Comparison of ENCODE assay signal across 9 cellular contexts in genomic region chr19:49151339-49152217, GRCh38. TPM values are rescaled to one million over a fixed set of nuclear protein-coding genes. Genes with fewer than 3 reads are reported as not detected.
DNase-seq lines count a peak whose midpoint lies in the region; ATAC-seq and TF ChIP-seq lines count a peak whose summit lies in the region.
"Had no signal": no experiment of that assay in that cellular context is flagged by ENCODE, and none has a peak within 500 bp of the region (broad histone marks: within the 10 kb centered on the region; RNA-seq: fewer than 3 reads in every experiment).

No MANE protein-coding gene starts in this region.

- ATAC-seq in heart left ventricle (peak in 2 of 4 donors; percentile 1), GM19328 (IDR thresholded peaks at IDR 0.05; ENCODE audit: unreplicated experiment) (no peak)

- H3K9me3 Mint-ChIP-seq in activated T-helper 1 cell treated with anti-CD3 and anti-CD28 coated beads, Interleukin-12 subunit alpha, Interleukin-12 subunit beta, Interleukin-2, Interleukin-4 antibody, amounts not matched to agents 30 ng/mL and 10 ng/mL and 1 ng/mL, durations not matched to agents 14 hours and 24 hours and 36 hours, result no peaks in the 10 kb centered on the region

- peaks cover 2% of the 10 kb centered on the region for H3K79me2 ChIP-seq in trophoblast cell (ENCODE audit: control insufficient read depth, insufficient read depth, low read length, poor library complexity)

- peak; percentile 44 to 59 for DNase-seq in stimulated activated CD4-positive, alpha-beta T cell treated with anti-CD3 and anti-CD28 coated beads, Interleukin-2, amount 100 ng/mL, for 24 hours
- no peak for DNase-seq in stimulated activated CD4-positive, alpha-beta T cell treated with anti-CD3 and anti-CD28 coated beads, Interleukin-12 subunit alpha, Interleukin-12 subunit beta, amount 100 ng/mL, for 4 hours
- DNase-seq in NCI-H345 treated with DMSO at 0.1 percent for 48 hours (lab: John Stamatoyannopoulos, UW; ENCODE audit: unreplicated experiment) (peak; percentile 68), heart left ventricle (peak; percentile 55 to 78 (median 67)), trophoblast cell (peak; percentile 97), GM13977 (ENCODE audit: low spot score) (no peak)
- DNase-seq in activated T-helper 1 cell treated with anti-CD3 and anti-CD28 coated beads, Interleukin-12 subunit alpha, Interleukin-12 subunit beta, Interleukin-2, Interleukin-4 antibody, amounts not matched to agents 30 ng/mL and 10 ng/mL and 1 ng/mL, durations not matched to agents 14 hours and 24 hours and 36 hours (ENCODE audit: low spot score), result no peak

- H3K4me1 Mint-ChIP-seq in activated T-helper 1 cell treated with anti-CD3 and anti-CD28 coated beads, Interleukin-12 subunit alpha, Interleukin-12 subunit beta, Interleukin-2, Interleukin-4 antibody, amounts not matched to agents 30 ng/mL and 10 ng/mL and 1 ng/mL, durations not matched to agents 14 hours and 24 hours and 36 hours (ENCODE audit: low read depth), result peaks cover 20% of the 10 kb centered on the region

- no peak overlapping the region for H2BK12ac ChIP-seq in trophoblast cell (ENCODE audit: low read length)

- H3K36me3 ChIP-seq in heart left ventricle, result no peaks in the 10 kb centered on the region
- H3K36me3 ChIP-seq in trophoblast cell (ENCODE audit: control insufficient read depth in 1 of 2, insufficient read depth in 2 of 2, low read length in 2 of 2), result no peaks in the 10 kb centered on the region

- H3K4me3 ChIP-seq in heart left ventricle, result peak overlapping the region in 11 of 12 donors; percentile 40 to 92 (median 72)
- no peak overlapping the region for H3K4me3 ChIP-seq in trophoblast cell (ENCODE audit: low read depth, low read length)

- no peak overlapping the region for H3K18ac ChIP-seq in trophoblast cell (ENCODE audit: low read length)

- H3K4me3 Mint-ChIP-seq in activated T-helper 1 cell treated with anti-CD3 and anti-CD28 coated beads, Interleukin-12 subunit alpha, Interleukin-12 subunit beta, Interleukin-2, Interleukin-4 antibody, amounts not matched to agents 30 ng/mL and 10 ng/mL and 1 ng/mL, durations not matched to agents 14 hours and 24 hours and 36 hours, result peak overlapping the region; percentile 75

- H3K27ac ChIP-seq in heart left ventricle (peak overlapping the region in 10 of 12 donors; percentile 5 to 100 (median 88)), trophoblast cell (ENCODE audit: low read depth, low read length) (no peak overlapping the region)

- H3K4me2 ChIP-seq in trophoblast cell (ENCODE audit: low read length), result peak overlapping the region; percentile 78

- H2BK5ac ChIP-seq in trophoblast cell (ENCODE audit: low read depth, low read length, poor library complexity), result no peak overlapping the region

- peaks cover 68% of the 10 kb centered on the region for H3K27me3 Mint-ChIP-seq in activated T-helper 1 cell treated with anti-CD3 and anti-CD28 coated beads, Interleukin-12 subunit alpha, Interleukin-12 subunit beta, Interleukin-2, Interleukin-4 antibody, amounts not matched to agents 30 ng/mL and 10 ng/mL and 1 ng/mL, durations not matched to agents 14 hours and 24 hours and 36 hours (ENCODE audit: insufficient read depth)

- H3K4me1 ChIP-seq in heart left ventricle (peaks cover 0 to 40% (median 26%) of the 10 kb centered on the region in 12 donors), trophoblast cell (ENCODE audit: control insufficient read depth in 1 of 2, insufficient read depth in 2 of 2, low read length in 2 of 2) (peaks cover 6 to 23% of the 10 kb centered on the region in 2 experiments)

- no peak overlapping the region for H4K91ac ChIP-seq in trophoblast cell (ENCODE audit: low read depth, low read length)

- peaks cover 0 to 21% (median 0%) of the 10 kb centered on the region in 9 donors for H3K27me3 ChIP-seq in heart left ventricle
- no peaks in the 10 kb centered on the region for H3K27me3 ChIP-seq in trophoblast cell (ENCODE audit: insufficient read depth, low read length)

- no peaks in the 10 kb centered on the region for H3K36me3 Mint-ChIP-seq in activated T-helper 1 cell treated with anti-CD3 and anti-CD28 coated beads, Interleukin-12 subunit alpha, Interleukin-12 subunit beta, Interleukin-2, Interleukin-4 antibody, amounts not matched to agents 30 ng/mL and 10 ng/mL and 1 ng/mL, durations not matched to agents 14 hours and 24 hours and 36 hours (ENCODE audit: low read depth)

- WGBS in heart left ventricle, 4 donors, result 10 to 12% (median 11%) methylated on average over 40 to 42 of the region's 42 CpGs
- WGBS in trophoblast cell (ENCODE audit: extremely low coverage, insufficient coverage, insufficient read length), result no CpG with 5 or more reads among the region's 42 CpGs

- TF ChIP-seq CTCF in heart left ventricle (IDR thresholded peaks at IDR 0.05) (no peak), GM13977 (IDR thresholded peaks at IDR 0.05; ENCODE audit: extremely low read depth, insufficient read depth, missing control alignments) (no peak)

- H2AFZ ChIP-seq in trophoblast cell (ENCODE audit: insufficient read depth, low read length, poor library complexity), result no peak overlapping the region

- H3K79me1 ChIP-seq in trophoblast cell (ENCODE audit: low read length), result peaks cover 14% of the 10 kb centered on the region

- H2AK5ac ChIP-seq in trophoblast cell (ENCODE audit: low read length), result no peak overlapping the region

- no peak overlapping the region for H4K8ac ChIP-seq in trophoblast cell (ENCODE audit: low read depth, low read length)

- H3K14ac ChIP-seq in trophoblast cell (ENCODE audit: low read length), result no peak overlapping the region

- H3K9ac ChIP-seq in trophoblast cell (ENCODE audit: low read length), result no peak overlapping the region

- no peak for TF ChIP-seq POLR2A in heart left ventricle (IDR thresholded peaks at IDR 0.05)

- H2BK120ac ChIP-seq in trophoblast cell (ENCODE audit: insufficient read depth, low read length, poor library complexity), result no peak overlapping the region

- H3K4ac ChIP-seq in trophoblast cell (ENCODE audit: low read depth, low read length), result no peak overlapping the region

- in situ Hi-C loops in GM13977 (cut with MboI; ENCODE audit: low pct_unique_long_range_greater_than_20kb, low sequenced_read_pairs, unreplicated experiment), result no loop called here

- H3K23ac ChIP-seq in trophoblast cell (ENCODE audit: low read length), result no peak overlapping the region

- no peaks in the 10 kb centered on the region for H3K9me3 ChIP-seq in heart left ventricle
- peaks cover 12% of the 10 kb centered on the region for H3K9me3 ChIP-seq in trophoblast cell (ENCODE audit: insufficient read depth, low read depth, low read length)

- H3K27ac Mint-ChIP-seq in activated T-helper 1 cell treated with anti-CD3 and anti-CD28 coated beads, Interleukin-12 subunit alpha, Interleukin-12 subunit beta, Interleukin-2, Interleukin-4 antibody, amounts not matched to agents 30 ng/mL and 10 ng/mL and 1 ng/mL, durations not matched to agents 14 hours and 24 hours and 36 hours, result no peak overlapping the region

- intact Hi-C loops in activated T-helper 1 cell treated with anti-CD3 and anti-CD28 coated beads, Interleukin-12 subunit alpha, Interleukin-12 subunit beta, Interleukin-2, Interleukin-4 antibody, amounts not matched to agents 30 ng/mL and 10 ng/mL and 1 ng/mL, durations not matched to agents 14 hours and 24 hours and 36 hours (cut with micrococcal nuclease), result loop anchor here (2.0 kb wide), 1 partner anchor 33 kb away; the partner anchor contains the start of genes C19orf73 and PPFIA3
- intact Hi-C loops in heart left ventricle (cut with DNase I), result loop anchor here in 3 of 10 donors (2.0 to 10.0 kb wide), 3 partner anchors 33 to 277 kb away; partner anchors contain the start of genes C19orf73 (in 2 of the 3), PPFIA3 (in 2 of the 3) and PPP1R15A (in 1 of the 3)

- H4K12ac ChIP-seq in trophoblast cell (ENCODE audit: low read depth, low read length), result no peak overlapping the region

RNA-seq across cellular contexts. Expression of gene HRC, which starts 3.6 kb away (rescaled TPM):
- total RNA-seq in activated T-helper 1 cell treated with anti-CD3 and anti-CD28 coated beads, Interleukin-12 subunit alpha, Interleukin-12 subunit beta, Interleukin-2, Interleukin-4 antibody, amounts not matched to agents 30 ng/mL and 10 ng/mL and 1 ng/mL, durations not matched to agents 14 hours and 24 hours and 36 hours, result not detected in 2 replicates
- total RNA-seq in heart left ventricle, result 1,000 to 10,000 TPM in 4 of 9 donors, 100 to 1,000 TPM in 5; 544 to 1,953 (median 875) TPM
- 100 to 1,000 TPM; 267 to 867 TPM for polyA plus RNA-seq in heart left ventricle
- polyA plus RNA-seq in trophoblast cell (2013), result 0.15 and 0.18 TPM in 2 replicates

RNA-seq across cellular contexts. Expression of gene TRPM4, which starts 6.0 kb away (rescaled TPM):
- total RNA-seq in activated T-helper 1 cell treated with anti-CD3 and anti-CD28 coated beads, Interleukin-12 subunit alpha, Interleukin-12 subunit beta, Interleukin-2, Interleukin-4 antibody, amounts not matched to agents 30 ng/mL and 10 ng/mL and 1 ng/mL, durations not matched to agents 14 hours and 24 hours and 36 hours, result 1.4 and 2.0 TPM in 2 replicates
- total RNA-seq in heart left ventricle, result 10 to 100 TPM; 19.3 to 34.5 (median 25.8) TPM
- polyA plus RNA-seq in heart left ventricle, result 10 to 100 TPM; 16.8 to 45.3 TPM
- polyA plus RNA-seq in trophoblast cell (2013), result 21.0 and 24.3 TPM in 2 replicates

RNA-seq across cellular contexts. Expression of gene PPFIA3, which starts 32.2 kb away (rescaled TPM):
- total RNA-seq in activated T-helper 1 cell treated with anti-CD3 and anti-CD28 coated beads, Interleukin-12 subunit alpha, Interleukin-12 subunit beta, Interleukin-2, Interleukin-4 antibody, amounts not matched to agents 30 ng/mL and 10 ng/mL and 1 ng/mL, durations not matched to agents 14 hours and 24 hours and 36 hours, result 5.0 TPM in 2 replicates
- 1 to 10 TPM; 2.7 to 7.7 (median 5.1) TPM for total RNA-seq in heart left ventricle
- 10 to 100 TPM in 1 of 2 donors, 1 to 10 TPM in 1; 7.4 to 12.8 TPM for polyA plus RNA-seq in heart left ventricle
- 4.6 and 5.4 TPM in 2 replicates for polyA plus RNA-seq in trophoblast cell (2013)

RNA-seq across cellular contexts. Expression of gene C19orf73, which starts 32.6 kb away (rescaled TPM):
- 2.6 and 2.9 TPM in 2 replicates for total RNA-seq in activated T-helper 1 cell treated with anti-CD3 and anti-CD28 coated beads, Interleukin-12 subunit alpha, Interleukin-12 subunit beta, Interleukin-2, Interleukin-4 antibody, amounts not matched to agents 30 ng/mL and 10 ng/mL and 1 ng/mL, durations not matched to agents 14 hours and 24 hours and 36 hours
- 1 to 10 TPM in 6 of 9 donors, under 1 TPM in 3; 0.69 to 3.1 (median 1.3) TPM for total RNA-seq in heart left ventricle
- 1 to 10 TPM; 1.4 to 3.8 TPM for polyA plus RNA-seq in heart left ventricle
- polyA plus RNA-seq in trophoblast cell (2013), result 2.0 and 2.7 TPM in 2 replicates
- total RNA-seq: urinary bladder had no signal

RNA-seq across cellular contexts. Expression of gene LIN7B, which starts 37.4 kb away (rescaled TPM):
- 4.9 and 7.8 TPM in 2 replicates for total RNA-seq in activated T-helper 1 cell treated with anti-CD3 and anti-CD28 coated beads, Interleukin-12 subunit alpha, Interleukin-12 subunit beta, Interleukin-2, Interleukin-4 antibody, amounts not matched to agents 30 ng/mL and 10 ng/mL and 1 ng/mL, durations not matched to agents 14 hours and 24 hours and 36 hours
- 10 to 100 TPM; 13.4 to 55.8 (median 22.6) TPM for total RNA-seq in heart left ventricle
- 10 to 100 TPM; 12.6 to 40.5 TPM for polyA plus RNA-seq in heart left ventricle
- polyA plus RNA-seq in trophoblast cell (2013), result 5.3 and 5.4 TPM in 2 replicates

Comparison
In these comparisons a context has a peak if more than half of its experiments do, and no peak if none do; other contexts are left out.
1. DNase-seq: peak in stimulated activated CD4-positive, alpha-beta T cell treated with anti-CD3 and anti-CD28 coated beads, Interleukin-2, amount 100 ng/mL, for 24 hours (2 of 2), NCI-H345 treated with DMSO at 0.1 percent for 48 hours (single experiment), heart left ventricle (5 of 5) and trophoblast cell (2 of 2); none in stimulated activated CD4-positive, alpha-beta T cell treated with anti-CD3 and anti-CD28 coated beads, Interleukin-12 subunit alpha, Interleukin-12 subunit beta, amount 100 ng/mL, for 4 hours (single experiment), activated T-helper 1 cell treated with anti-CD3 and anti-CD28 coated beads, Interleukin-12 subunit alpha, Interleukin-12 subunit beta, Interleukin-2, Interleukin-4 antibody, amounts not matched to agents 30 ng/mL and 10 ng/mL and 1 ng/mL, durations not matched to agents 14 hours and 24 hours and 36 hours (single experiment) and GM13977 (single experiment).
2. RNA of gene HRC, which starts 3.6 kb away (total RNA-seq): 544 to 1,953 TPM in heart left ventricle; not detected in activated T-helper 1 cell treated with anti-CD3 and anti-CD28 coated beads, Interleukin-12 subunit alpha, Interleukin-12 subunit beta, Interleukin-2, Interleukin-4 antibody, amounts not matched to agents 30 ng/mL and 10 ng/mL and 1 ng/mL, durations not matched to agents 14 hours and 24 hours and 36 hours; every median in the first group is over 100 times any median in the second.